In the genomic region with DNA sequence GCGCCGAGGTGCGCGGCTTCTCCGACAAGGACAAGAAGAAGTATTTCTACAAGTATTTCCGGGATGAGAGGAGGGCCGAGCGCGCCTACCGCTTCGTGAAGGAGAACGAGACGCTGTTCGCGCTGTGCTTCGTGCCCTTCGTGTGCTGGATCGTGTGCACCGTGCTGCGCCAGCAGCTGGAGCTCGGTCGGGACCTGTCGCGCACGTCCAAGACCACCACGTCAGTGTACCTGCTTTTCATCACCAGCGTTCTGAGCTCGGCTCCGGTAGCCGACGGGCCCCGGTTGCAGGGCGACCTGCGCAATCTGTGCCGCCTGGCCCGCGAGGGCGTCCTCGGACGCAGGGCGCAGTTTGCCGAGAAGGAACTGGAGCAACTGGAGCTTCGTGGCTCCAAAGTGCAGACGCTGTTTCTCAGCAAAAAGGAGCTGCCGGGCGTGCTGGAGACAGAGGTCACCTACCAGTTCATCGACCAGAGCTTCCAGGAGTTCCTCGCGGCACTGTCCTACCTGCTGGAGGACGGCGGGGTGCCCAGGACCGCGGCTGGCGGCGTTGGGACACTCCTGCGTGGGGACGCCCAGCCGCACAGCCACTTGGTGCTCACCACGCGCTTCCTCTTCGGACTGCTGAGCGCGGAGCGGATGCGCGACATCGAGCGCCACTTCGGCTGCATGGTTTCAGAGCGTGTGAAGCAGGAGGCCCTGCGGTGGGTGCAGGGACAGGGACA, we compare ENCODE assay signal across 10 cellular contexts. TPM values are rescaled to one million over a fixed set of nuclear protein-coding genes. Genes with fewer than 3 reads are reported as not detected.
DNase-seq lines count a peak whose midpoint lies in the region; ATAC-seq, FAIRE-seq and TF ChIP-seq lines count a peak whose summit lies in the region.
"Had no signal": no experiment of that assay in that cellular context is flagged by ENCODE, and none has a peak within 500 bp of the region (broad histone marks: within the 10 kb centered on the region; RNA-seq: fewer than 3 reads in every experiment).

No MANE protein-coding gene starts in this region.

- H3K4me1 Mint-ChIP-seq in Caco-2 (ENCODE audit: low read depth, unreplicated experiment) (no peaks in the 10 kb centered on the region), chondrocyte (ENCODE audit: low read depth) (no peaks in the 10 kb centered on the region)

- TF ChIP-seq CTCF in Caco-2 (IDR thresholded peaks at IDR 0.05; ENCODE audit: insufficient read depth in 1 of 2, low read depth in 1 of 2, low read length in 1 of 2, severe bottlenecking in 1 of 2, unreplicated experiment in 1 of 2) (no peak), chondrocyte (IDR thresholded peaks at IDR 0.05) (no peak)

- no peak overlapping the region for H3K9ac ChIP-seq in SK-N-MC (ENCODE audit: insufficient read length)
- H3K9ac ChIP-seq: neural progenitor cell had no signal

- no peak overlapping the region for H3K27ac ChIP-seq in SK-N-MC
- H3K27ac ChIP-seq: ascending aorta, neural progenitor cell had no signal

- POLR2A ChIA-PET in Caco-2 (lab: Charles Lee): no interaction called here

- H3K4me1 ChIP-seq in Caco-2: peaks cover 17% of the 10 kb centered on the region
- H3K4me1 ChIP-seq: ascending aorta had no signal

- no TSS peak for BruUV-seq in Caco-2 (replicated peaks; lab: Mats Ljungman, UMichigan)

- CTCF ChIA-PET in Caco-2 (lab: Charles Lee): interaction anchor here (0.8 to 1.6 kb wide), 4 partner anchors 28 to 168 kb away, joined by 3 to 4 read pairs (median 3); no protein-coding TSS in a partner anchor

- H3K27me3 ChIP-seq in Caco-2 (replicated peaks; ENCODE audit: control insufficient read depth, insufficient read depth, low read length): peaks cover 5% of the 10 kb centered on the region

- H3K4me3 Mint-ChIP-seq in Caco-2 (ENCODE audit: unreplicated experiment) (peak overlapping the region; percentile 67), chondrocyte (ENCODE audit: unreplicated experiment) (no peak overlapping the region)
- H3K4me3 Mint-ChIP-seq: neural progenitor cell had no signal

- peaks cover 5% of the 10 kb centered on the region for H3K36me3 Mint-ChIP-seq in Caco-2 (ENCODE audit: insufficient read depth, unreplicated experiment)
- peaks cover 1% of the 10 kb centered on the region for H3K36me3 Mint-ChIP-seq in chondrocyte (ENCODE audit: low read depth)
- H3K36me3 Mint-ChIP-seq: neural progenitor cell had no signal

- no peak for FAIRE-seq in urothelium cell line (lab: Jason Lieb, UNC)

- no peak for ATAC-seq in GM18519 (IDR thresholded peaks at IDR 0.05; ENCODE audit: low FRiP score, unreplicated experiment)

- H3K9me3 Mint-ChIP-seq in Caco-2 (ENCODE audit: unreplicated experiment) (no peaks in the 10 kb centered on the region), chondrocyte (ENCODE audit: low read depth) (peaks cover 3% of the 10 kb centered on the region)

- H3K27ac Mint-ChIP-seq in Caco-2 (ENCODE audit: unreplicated experiment) (no peak overlapping the region), chondrocyte (ENCODE audit: unreplicated experiment) (no peak overlapping the region)
- H3K27ac Mint-ChIP-seq: neural progenitor cell had no signal

- H3K9me3 ChIP-seq in Caco-2: no peaks in the 10 kb centered on the region
- no peaks in the 10 kb centered on the region; the same call in 1 of the 2 replicates for H3K9me3 ChIP-seq in SK-N-MC (ENCODE audit: low read depth, low read length)

- H3K36me3 ChIP-seq in Caco-2 (ENCODE audit: control insufficient read depth, insufficient read depth, low read length): no peaks in the 10 kb centered on the region
- H3K36me3 ChIP-seq in SK-N-MC (ENCODE audit: insufficient read depth, low read length): no peaks in the 10 kb centered on the region
- H3K36me3 ChIP-seq: ascending aorta, neural progenitor cell had no signal

- intact Hi-C loops in Caco-2 (cut with micrococcal nuclease; ENCODE audit: unreplicated experiment) (no loop called here), posterior vena cava (cut with DNase I) (no loop called here)

- H3K4me3 ChIP-seq in Caco-2 (ENCODE audit: low read depth, low read length) (peak overlapping the region; percentile 47), SK-N-MC (peak overlapping the region; percentile 40; the same call in 1 of the 2 replicates)
- H3K4me3 ChIP-seq: neural progenitor cell had no signal

- H3K27me3 Mint-ChIP-seq in Caco-2 (ENCODE audit: insufficient read depth, unreplicated experiment) (peaks cover 26% of the 10 kb centered on the region), chondrocyte (ENCODE audit: low read depth) (peaks cover 7% of the 10 kb centered on the region)

- DNase-seq in Caco-2 (peak in 1 of 2 experiments; percentile 36), SK-N-MC (ENCODE audit: low read depth, low spot score) (no peak), chondrocyte (ENCODE audit: low spot score) (peak; percentile 88), posterior vena cava (ENCODE audit: low spot score) (peak; percentile 82), urothelium cell line (ENCODE audit: low spot score) (no peak), NCI-H2107 treated with DMSO at 0.1 percent for 48 hours (lab: John Stamatoyannopoulos, UW; ENCODE audit: unreplicated experiment) (no peak), GOT3 (lab: John Stamatoyannopoulos, UW) (no peak)

RNA-seq across cellular contexts. Expression of a gene that starts 2.7 kb away (rescaled TPM):
- not detected in 2 replicates for total RNA-seq in Caco-2 (2022)
- not detected in 3 replicates for total RNA-seq in chondrocyte
- total RNA-seq in posterior vena cava: under 1 TPM; 0.38 to 0.42 TPM
- total RNA-seq: ascending aorta had no signal

RNA-seq across cellular contexts. Expression of a gene that starts 8.0 kb away (rescaled TPM):
- total RNA-seq in Caco-2 (2022) (59.6 and 66.5 TPM in 2 replicates), chondrocyte (35.6 to 49.5 TPM (median 49.4 TPM) in 3 replicates), posterior vena cava (10 to 100 TPM; 18.8 to 20.7 TPM)

RNA-seq across cellular contexts. Expression of a gene that starts 18.4 kb away (rescaled TPM):
- total RNA-seq in Caco-2 (2022) (not detected in 2 replicates), chondrocyte (not detected in 3 replicates), posterior vena cava (not detected)
- total RNA-seq: ascending aorta had no signal

RNA-seq across cellular contexts. Expression of a gene that starts 26.7 kb away (rescaled TPM):
- total RNA-seq in Caco-2 (2022): 7.0 and 7.3 TPM in 2 replicates
- total RNA-seq in chondrocyte: 100 to 109 TPM (median 107 TPM) in 3 replicates
- 100 to 1,000 TPM; 647 to 724 TPM for total RNA-seq in posterior vena cava

RNA-seq across cellular contexts. Expression of a gene that starts 32.9 kb away (rescaled TPM):
- total RNA-seq in Caco-2 (2022) (3.0 and 3.2 TPM in 2 replicates), chondrocyte (1.0 to 3.3 TPM (median 1.6 TPM) in 3 replicates), posterior vena cava (100 to 1,000 TPM; 205 to 275 TPM)

Comparison
In these comparisons a context has a peak if more than half of its experiments do, and no peak if none do; other contexts are left out.
1. DNase-seq: peak in chondrocyte (single experiment) and posterior vena cava (single experiment); none in SK-N-MC (single experiment), urothelium cell line (single experiment), NCI-H2107 treated with DMSO at 0.1 percent for 48 hours (single experiment) and GOT3 (single experiment).